In genomic region chr16:9534759-9535158, GRCh38 we compare ENCODE assay signal across 12 cellular contexts.
DNase-seq lines count a peak whose midpoint lies in the region; ATAC-seq and TF ChIP-seq lines count a peak whose summit lies in the region.
"Had no signal": no experiment of that assay in that cellular context is flagged by ENCODE, and none has a peak within 500 bp of the region (broad histone marks: within the 10 kb centered on the region; RNA-seq: fewer than 3 reads in every experiment).

No MANE protein-coding gene starts in this region.

- DNase-seq in left ventricle myocardium superior (peak; percentile 28), cardiac septum (ENCODE audit: low spot score) (no peak), NCI-H69 (lab: John Stamatoyannopoulos, UW) (peak; percentile 26), medulla oblongata (ENCODE audit: extremely low spot score) (peak; percentile 17)
- DNase-seq: BE2C; CD4-positive, alpha-beta memory T cell; DND-41; GDM1 had no signal

- TF ChIP-seq EP300 in gastroesophageal sphincter (IDR thresholded peaks at IDR 0.05) = no peak

- peaks cover 0 to 26% (median 0%) of the 10 kb centered on the region in 3 donors for H3K9me3 ChIP-seq in gastroesophageal sphincter
- H3K9me3 ChIP-seq: A549, BE2C had no signal

- WGBS in gastroesophageal sphincter (ENCODE audit: low coverage in 1 of 2), 2 donors = 17% methylated on average over 2 of the region's 3 CpGs; no CpG with 5 or more reads in 1 of the 2 donors

- no peak for TF ChIP-seq POLR2A in gastroesophageal sphincter (IDR thresholded peaks at IDR 0.05)

- intact Hi-C loops in left ventricle myocardium superior (cut with micrococcal nuclease) = no loop called here
- intact Hi-C loops in cardiac septum (cut with DNase I) = no loop called here

- no peaks in the 10 kb centered on the region for H3K36me3 ChIP-seq in gastroesophageal sphincter
- H3K36me3 ChIP-seq: BE2C had no signal

- no peaks in the 10 kb centered on the region for H3K4me1 ChIP-seq in gastroesophageal sphincter
- H3K4me1 ChIP-seq: A549, BE2C had no signal

- TF ChIP-seq CTCF in gastroesophageal sphincter (IDR thresholded peaks at IDR 0.05) = no peak

- no peak overlapping the region for H3K4me3 ChIP-seq in gastroesophageal sphincter
- H3K4me3 ChIP-seq: A549 had no signal

- no peak for ATAC-seq in left ventricle myocardium superior
- ATAC-seq in HG02678 (IDR thresholded peaks at IDR 0.05; ENCODE audit: unreplicated experiment) = no peak
- ATAC-seq in gastroesophageal sphincter = no peak
- ATAC-seq: A549 had no signal

- no peak overlapping the region for H3K27ac ChIP-seq in gastroesophageal sphincter
- H3K27ac ChIP-seq: A549, C4-2B had no signal

- H3K27me3 ChIP-seq in gastroesophageal sphincter = no peaks in the 10 kb centered on the region
- H3K27me3 ChIP-seq: BE2C had no signal
